ENCODE assay signal across 1 cellular context in the genomic region with DNA sequence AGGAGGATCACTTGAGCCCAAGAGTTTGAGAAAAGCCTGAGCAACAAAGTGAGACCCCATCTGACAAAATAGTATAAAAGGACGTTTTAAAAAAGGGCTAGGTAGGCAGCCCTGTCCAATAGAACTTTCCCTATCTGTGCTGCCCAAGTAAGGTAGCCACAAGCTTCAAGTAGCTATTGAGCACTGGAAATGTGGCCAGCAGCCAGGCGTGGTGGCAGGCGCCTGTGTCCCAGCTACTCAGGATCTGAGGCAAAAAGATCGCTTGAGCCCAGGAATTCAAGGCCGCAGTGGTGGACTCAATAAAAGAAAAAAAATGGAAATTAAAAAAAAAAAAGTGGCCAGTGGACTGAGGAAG.
TF ChIP-seq lines count a peak whose summit lies in the region.

No MANE protein-coding gene starts in this region.

TF ChIP-seq in SK-N-SH, 30 proteins besides CTCF, POLR2A, EP300 and RAD21 (continued from another document):
- TF ChIP-seq, protein P1, sequence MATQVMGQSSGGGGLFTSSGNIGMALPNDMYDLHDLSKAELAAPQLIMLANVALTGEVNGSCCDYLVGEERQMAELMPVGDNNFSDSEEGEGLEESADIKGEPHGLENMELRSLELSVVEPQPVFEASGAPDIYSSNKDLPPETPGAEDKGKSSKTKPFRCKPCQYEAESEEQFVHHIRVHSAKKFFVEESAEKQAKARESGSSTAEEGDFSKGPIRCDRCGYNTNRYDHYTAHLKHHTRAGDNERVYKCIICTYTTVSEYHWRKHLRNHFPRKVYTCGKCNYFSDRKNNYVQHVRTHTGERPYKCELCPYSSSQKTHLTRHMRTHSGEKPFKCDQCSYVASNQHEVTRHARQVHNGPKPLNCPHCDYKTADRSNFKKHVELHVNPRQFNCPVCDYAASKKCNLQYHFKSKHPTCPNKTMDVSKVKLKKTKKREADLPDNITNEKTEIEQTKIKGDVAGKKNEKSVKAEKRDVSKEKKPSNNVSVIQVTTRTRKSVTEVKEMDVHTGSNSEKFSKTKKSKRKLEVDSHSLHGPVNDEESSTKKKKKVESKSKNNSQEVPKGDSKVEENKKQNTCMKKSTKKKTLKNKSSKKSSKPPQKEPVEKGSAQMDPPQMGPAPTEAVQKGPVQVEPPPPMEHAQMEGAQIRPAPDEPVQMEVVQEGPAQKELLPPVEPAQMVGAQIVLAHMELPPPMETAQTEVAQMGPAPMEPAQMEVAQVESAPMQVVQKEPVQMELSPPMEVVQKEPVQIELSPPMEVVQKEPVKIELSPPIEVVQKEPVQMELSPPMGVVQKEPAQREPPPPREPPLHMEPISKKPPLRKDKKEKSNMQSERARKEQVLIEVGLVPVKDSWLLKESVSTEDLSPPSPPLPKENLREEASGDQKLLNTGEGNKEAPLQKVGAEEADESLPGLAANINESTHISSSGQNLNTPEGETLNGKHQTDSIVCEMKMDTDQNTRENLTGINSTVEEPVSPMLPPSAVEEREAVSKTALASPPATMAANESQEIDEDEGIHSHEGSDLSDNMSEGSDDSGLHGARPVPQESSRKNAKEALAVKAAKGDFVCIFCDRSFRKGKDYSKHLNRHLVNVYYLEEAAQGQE (IDR thresholded peaks at IDR 0.05; ENCODE audit: low read depth, low read length): no peak
- TF ChIP-seq RXRA (IDR thresholded peaks at IDR 0.05; ENCODE audit: borderline replicate concordance, low read depth) (no peak), TAF1 (IDR thresholded peaks at IDR 0.05; ENCODE audit: borderline replicate concordance, low read depth, low read length) (no peak), RFX5 (IDR thresholded peaks at IDR 0.05; ENCODE audit: low read length) (no peak), JUND (IDR thresholded peaks at IDR 0.05) (no peak), SMC3 (IDR thresholded peaks at IDR 0.05; ENCODE audit: low read depth, low read length) (no peak), FOXM1 (IDR thresholded peaks at IDR 0.05; ENCODE audit: low read depth) (no peak), RCOR1 (IDR thresholded peaks at IDR 0.05; ENCODE audit: low read length) (no peak), GATA2 (CRISPR knock-in tag; IDR thresholded peaks at IDR 0.05) (no peak), MXI1 (IDR thresholded peaks at IDR 0.05; ENCODE audit: low read depth, low read length) (no peak), CHD2 (IDR thresholded peaks at IDR 0.05; ENCODE audit: low read length, partially characterized antibody) (no peak), TCF12 (IDR thresholded peaks at IDR 0.05) (no peak), FOXJ3 (CRISPR knock-in tag; IDR thresholded peaks at IDR 0.05) (no peak), EZH2phosphoT487 (IDR thresholded peaks at IDR 0.05; ENCODE audit: borderline replicate concordance, low read depth) (no peak), NRF1 (IDR thresholded peaks at IDR 0.05; ENCODE audit: low read depth, low read length) (no peak)
- TF ChIP-seq, protein P2, sequence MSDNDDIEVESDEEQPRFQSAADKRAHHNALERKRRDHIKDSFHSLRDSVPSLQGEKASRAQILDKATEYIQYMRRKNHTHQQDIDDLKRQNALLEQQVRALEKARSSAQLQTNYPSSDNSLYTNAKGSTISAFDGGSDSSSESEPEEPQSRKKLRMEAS (IDR thresholded peaks at IDR 0.05; ENCODE audit: low read depth): no peak
TF ChIP-seq in SK-N-SH: peak in this region for 0.
